Comparison of ENCODE assay signal across 2 cellular contexts in the genomic region with DNA sequence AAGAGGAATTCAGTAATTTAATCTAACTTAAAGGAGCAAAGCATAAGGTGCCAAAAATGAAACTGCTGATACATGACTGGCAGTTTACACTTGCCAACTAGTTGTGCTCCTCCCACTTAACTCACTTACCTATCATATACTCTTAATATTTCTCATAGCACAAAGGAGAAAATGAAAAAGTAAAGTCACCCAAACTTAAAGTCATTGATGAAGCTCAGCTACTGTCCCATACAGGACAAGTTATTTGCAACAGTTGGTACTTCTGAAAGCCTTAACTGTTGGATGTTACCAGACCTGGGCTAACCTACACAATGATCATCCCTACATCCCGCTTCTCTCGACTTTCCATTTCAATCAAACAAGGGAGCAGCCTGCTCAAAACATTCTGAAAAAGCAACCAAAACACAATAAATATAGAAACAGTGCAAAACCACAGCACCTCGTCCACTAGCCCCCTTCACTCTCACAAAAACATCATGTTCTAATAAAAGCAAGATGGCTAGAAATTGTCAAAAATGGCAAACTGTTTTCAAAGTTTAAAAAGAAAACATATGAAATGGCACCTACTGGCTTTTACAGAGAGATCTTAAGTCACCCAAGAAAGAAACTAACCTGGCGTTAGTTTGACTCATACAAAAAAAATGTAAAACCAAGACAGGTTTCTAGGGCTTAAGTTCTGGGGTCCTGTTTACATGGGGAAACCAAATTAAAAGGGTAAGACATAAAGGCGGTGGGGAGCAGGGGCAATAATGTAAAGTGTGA.
TF ChIP-seq lines count a peak whose summit lies in the region.

No MANE protein-coding gene starts in this region.

TF ChIP-seq in HEK293, 187 proteins besides CTCF, POLR2A, EP300 and RAD21 (continued from another document and continues in another):
- TF ChIP-seq KLF8 (tag by site-specific recombination; IDR thresholded peaks at IDR 0.05) (no peak), ZSCAN4 (tag by site-specific recombination; IDR thresholded peaks at IDR 0.05) (no peak), ZNF660 (tag by site-specific recombination; IDR thresholded peaks at IDR 0.05) (no peak), PRDM1 (tag by site-specific recombination; IDR thresholded peaks at IDR 0.05) (peak; percentile 58; the same call in 1 of the 2 replicates), ZNF561 (tag by site-specific recombination; IDR thresholded peaks at IDR 0.05; ENCODE audit: borderline replicate concordance) (no peak), ZNF677 (tag by site-specific recombination; IDR thresholded peaks at IDR 0.05) (no peak), BCL11B (tag by site-specific recombination; IDR thresholded peaks at IDR 0.05; ENCODE audit: low read depth) (no peak), PRDM6 (tag by site-specific recombination; IDR thresholded peaks at IDR 0.05) (no peak), ZNF529 (tag by site-specific recombination; IDR thresholded peaks at IDR 0.05; ENCODE audit: insufficient replicate concordance) (no peak), ZNF548 (tag by site-specific recombination; IDR thresholded peaks at IDR 0.05) (no peak), ZNF211 (tag by site-specific recombination; IDR thresholded peaks at IDR 0.05; ENCODE audit: low read depth) (no peak), ZNF366 (tag by site-specific recombination; conservative IDR thresholded peaks at IDR 0.05) (peak; percentile 36; the same call in 1 of the 2 replicates), SCRT1 (tag by site-specific recombination; IDR thresholded peaks at IDR 0.05; ENCODE audit: borderline replicate concordance) (peak; percentile 75), ZNF341 (tag by site-specific recombination; IDR thresholded peaks at IDR 0.05; ENCODE audit: low read depth) (no peak), ZFP69B (tag by site-specific recombination; IDR thresholded peaks at IDR 0.05) (no peak), ZNF146 (tag by site-specific recombination; IDR thresholded peaks at IDR 0.05) (no peak), ZNF521 (tag by site-specific recombination; IDR thresholded peaks at IDR 0.05) (no peak), SP3 (tag by site-specific recombination; IDR thresholded peaks at IDR 0.05) (peak; percentile 9; the same call in 1 of the 2 replicates), ZNF555 (tag by site-specific recombination; conservative IDR thresholded peaks at IDR 0.05) (no peak), SCRT2 (tag by site-specific recombination; IDR thresholded peaks at IDR 0.05) (peak; percentile 81; the same call in 1 of the 2 replicates), ZNF202 (tag by site-specific recombination; IDR thresholded peaks at IDR 0.05; ENCODE audit: borderline replicate concordance) (no peak), ZNF2 (tag by site-specific recombination; IDR thresholded peaks at IDR 0.05) (no peak)
- TF ChIP-seq, protein P1, sequence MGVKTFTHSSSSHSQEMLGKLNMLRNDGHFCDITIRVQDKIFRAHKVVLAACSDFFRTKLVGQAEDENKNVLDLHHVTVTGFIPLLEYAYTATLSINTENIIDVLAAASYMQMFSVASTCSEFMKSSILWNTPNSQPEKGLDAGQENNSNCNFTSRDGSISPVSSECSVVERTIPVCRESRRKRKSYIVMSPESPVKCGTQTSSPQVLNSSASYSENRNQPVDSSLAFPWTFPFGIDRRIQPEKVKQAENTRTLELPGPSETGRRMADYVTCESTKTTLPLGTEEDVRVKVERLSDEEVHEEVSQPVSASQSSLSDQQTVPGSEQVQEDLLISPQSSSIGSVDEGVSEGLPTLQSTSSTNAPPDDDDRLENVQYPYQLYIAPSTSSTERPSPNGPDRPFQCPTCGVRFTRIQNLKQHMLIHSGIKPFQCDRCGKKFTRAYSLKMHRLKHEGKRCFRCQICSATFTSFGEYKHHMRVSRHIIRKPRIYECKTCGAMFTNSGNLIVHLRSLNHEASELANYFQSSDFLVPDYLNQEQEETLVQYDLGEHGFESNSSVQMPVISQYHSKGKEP (tag by site-specific recombination; IDR thresholded peaks at IDR 0.05) = no peak
- TF ChIP-seq, protein P2, sequence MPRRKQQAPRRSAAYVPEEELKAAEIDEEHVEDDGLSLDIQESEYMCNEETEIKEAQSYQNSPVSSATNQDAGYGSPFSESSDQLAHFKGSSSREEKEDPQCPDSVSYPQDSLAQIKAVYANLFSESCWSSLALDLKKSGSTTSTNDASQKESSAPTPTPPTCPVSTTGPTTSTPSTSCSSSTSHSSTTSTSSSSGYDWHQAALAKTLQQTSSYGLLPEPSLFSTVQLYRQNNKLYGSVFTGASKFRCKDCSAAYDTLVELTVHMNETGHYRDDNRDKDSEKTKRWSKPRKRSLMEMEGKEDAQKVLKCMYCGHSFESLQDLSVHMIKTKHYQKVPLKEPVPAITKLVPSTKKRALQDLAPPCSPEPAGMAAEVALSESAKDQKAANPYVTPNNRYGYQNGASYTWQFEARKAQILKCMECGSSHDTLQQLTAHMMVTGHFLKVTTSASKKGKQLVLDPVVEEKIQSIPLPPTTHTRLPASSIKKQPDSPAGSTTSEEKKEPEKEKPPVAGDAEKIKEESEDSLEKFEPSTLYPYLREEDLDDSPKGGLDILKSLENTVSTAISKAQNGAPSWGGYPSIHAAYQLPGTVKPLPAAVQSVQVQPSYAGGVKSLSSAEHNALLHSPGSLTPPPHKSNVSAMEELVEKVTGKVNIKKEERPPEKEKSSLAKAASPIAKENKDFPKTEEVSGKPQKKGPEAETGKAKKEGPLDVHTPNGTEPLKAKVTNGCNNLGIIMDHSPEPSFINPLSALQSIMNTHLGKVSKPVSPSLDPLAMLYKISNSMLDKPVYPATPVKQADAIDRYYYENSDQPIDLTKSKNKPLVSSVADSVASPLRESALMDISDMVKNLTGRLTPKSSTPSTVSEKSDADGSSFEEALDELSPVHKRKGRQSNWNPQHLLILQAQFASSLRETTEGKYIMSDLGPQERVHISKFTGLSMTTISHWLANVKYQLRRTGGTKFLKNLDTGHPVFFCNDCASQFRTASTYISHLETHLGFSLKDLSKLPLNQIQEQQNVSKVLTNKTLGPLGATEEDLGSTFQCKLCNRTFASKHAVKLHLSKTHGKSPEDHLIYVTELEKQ (tag by site-specific recombination; IDR thresholded peaks at IDR 0.05; ENCODE audit: borderline replicate concordance) = no peak

TF ChIP-seq in WTC11, 78 proteins besides CTCF, POLR2A, EP300 and RAD21 (continued from another document):
- TF ChIP-seq, protein P3, sequence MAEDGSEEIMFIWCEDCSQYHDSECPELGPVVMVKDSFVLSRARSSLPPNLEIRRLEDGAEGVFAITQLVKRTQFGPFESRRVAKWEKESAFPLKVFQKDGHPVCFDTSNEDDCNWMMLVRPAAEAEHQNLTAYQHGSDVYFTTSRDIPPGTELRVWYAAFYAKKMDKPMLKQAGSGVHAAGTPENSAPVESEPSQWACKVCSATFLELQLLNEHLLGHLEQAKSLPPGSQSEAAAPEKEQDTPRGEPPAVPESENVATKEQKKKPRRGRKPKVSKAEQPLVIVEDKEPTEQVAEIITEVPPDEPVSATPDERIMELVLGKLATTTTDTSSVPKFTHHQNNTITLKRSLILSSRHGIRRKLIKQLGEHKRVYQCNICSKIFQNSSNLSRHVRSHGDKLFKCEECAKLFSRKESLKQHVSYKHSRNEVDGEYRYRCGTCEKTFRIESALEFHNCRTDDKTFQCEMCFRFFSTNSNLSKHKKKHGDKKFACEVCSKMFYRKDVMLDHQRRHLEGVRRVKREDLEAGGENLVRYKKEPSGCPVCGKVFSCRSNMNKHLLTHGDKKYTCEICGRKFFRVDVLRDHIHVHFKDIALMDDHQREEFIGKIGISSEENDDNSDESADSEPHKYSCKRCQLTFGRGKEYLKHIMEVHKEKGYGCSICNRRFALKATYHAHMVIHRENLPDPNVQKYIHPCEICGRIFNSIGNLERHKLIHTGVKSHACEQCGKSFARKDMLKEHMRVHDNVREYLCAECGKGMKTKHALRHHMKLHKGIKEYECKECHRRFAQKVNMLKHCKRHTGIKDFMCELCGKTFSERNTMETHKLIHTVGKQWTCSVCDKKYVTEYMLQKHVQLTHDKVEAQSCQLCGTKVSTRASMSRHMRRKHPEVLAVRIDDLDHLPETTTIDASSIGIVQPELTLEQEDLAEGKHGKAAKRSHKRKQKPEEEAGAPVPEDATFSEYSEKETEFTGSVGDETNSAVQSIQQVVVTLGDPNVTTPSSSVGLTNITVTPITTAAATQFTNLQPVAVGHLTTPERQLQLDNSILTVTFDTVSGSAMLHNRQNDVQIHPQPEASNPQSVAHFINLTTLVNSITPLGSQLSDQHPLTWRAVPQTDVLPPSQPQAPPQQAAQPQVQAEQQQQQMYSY (CRISPR knock-in tag; IDR thresholded peaks at IDR 0.05) = no peak
- TF ChIP-seq ZNF423 (CRISPR knock-in tag; IDR thresholded peaks at IDR 0.05) (no peak), SP1 (CRISPR knock-in tag; conservative IDR thresholded peaks at IDR 0.05) (no peak), IRF2 (CRISPR knock-in tag; IDR thresholded peaks at IDR 0.05; ENCODE audit: borderline replicate concordance, low read depth) (no peak), ZNF425 (CRISPR knock-in tag; conservative IDR thresholded peaks at IDR 0.05) (no peak), RORB (CRISPR knock-in tag; IDR thresholded peaks at IDR 0.05) (no peak), ZNF232 (CRISPR knock-in tag; IDR thresholded peaks at IDR 0.05) (no peak), ZNF219 (CRISPR knock-in tag; IDR thresholded peaks at IDR 0.05; ENCODE audit: borderline replicate concordance) (no peak), MLX (CRISPR knock-in tag; IDR thresholded peaks at IDR 0.05) (no peak), EMX1 (CRISPR knock-in tag; IDR thresholded peaks at IDR 0.05) (no peak), USF1 (CRISPR knock-in tag; IDR thresholded peaks at IDR 0.05) (no peak)
- TF ChIP-seq, protein P4, sequence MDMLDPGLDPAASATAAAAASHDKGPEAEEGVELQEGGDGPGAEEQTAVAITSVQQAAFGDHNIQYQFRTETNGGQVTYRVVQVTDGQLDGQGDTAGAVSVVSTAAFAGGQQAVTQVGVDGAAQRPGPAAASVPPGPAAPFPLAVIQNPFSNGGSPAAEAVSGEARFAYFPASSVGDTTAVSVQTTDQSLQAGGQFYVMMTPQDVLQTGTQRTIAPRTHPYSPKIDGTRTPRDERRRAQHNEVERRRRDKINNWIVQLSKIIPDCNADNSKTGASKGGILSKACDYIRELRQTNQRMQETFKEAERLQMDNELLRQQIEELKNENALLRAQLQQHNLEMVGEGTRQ (CRISPR knock-in tag; IDR thresholded peaks at IDR 0.05) = no peak
